10 cellular contexts compared by ENCODE assay signal in genomic region chr5:181167814-181168488, GRCh38. TPM values are rescaled to one million over a fixed set of nuclear protein-coding genes. Genes with fewer than 3 reads are reported as not detected.
DNase-seq lines count a peak whose midpoint lies in the region; ATAC-seq and TF ChIP-seq lines count a peak whose summit lies in the region.
"Had no signal": no experiment of that assay in that cellular context is flagged by ENCODE, and none has a peak within 500 bp of the region (broad histone marks: within the 10 kb centered on the region; RNA-seq: fewer than 3 reads in every experiment).

No MANE protein-coding gene starts in this region.

- no peaks in the 10 kb centered on the region for H3K36me3 ChIP-seq in prostate gland
- no peaks in the 10 kb centered on the region for H3K36me3 ChIP-seq in PC-9 (ENCODE audit: low read depth)

- BruUV-seq in PC-9 (replicated peaks; lab: Mats Ljungman, UMichigan): no TSS peak

- peak overlapping the region; percentile 53 to 56 for H3K4me3 Mint-ChIP-seq in activated T-cell treated with anti-CD3 and anti-CD28 coated beads, Interleukin-2, amount 50 U/mL, for 72 hours
- peak overlapping the region; percentile 66 to 88 (median 77) for H3K4me3 Mint-ChIP-seq in brain
- H3K4me3 Mint-ChIP-seq: T-helper 1 cell treated with Interleukin-12 subunit alpha and Interleukin-12 subunit beta and Interleukin-4 antibody, amounts not matched to agents 30 μg/mL and 1 μg/mL, for 36 hours had no signal

- no peaks in the 10 kb centered on the region for H3K9me3 Mint-ChIP-seq in activated T-cell treated with anti-CD3 and anti-CD28 coated beads, Interleukin-2, amount 50 U/mL, for 72 hours
- H3K9me3 Mint-ChIP-seq in brain: peaks cover 4 to 21% (median 11%) of the 10 kb centered on the region in 5 experiments
- H3K9me3 Mint-ChIP-seq: T-helper 1 cell treated with Interleukin-12 subunit alpha and Interleukin-12 subunit beta and Interleukin-4 antibody, amounts not matched to agents 30 μg/mL and 1 μg/mL, for 36 hours had no signal

- TF ChIP-seq CTCF in brain (conservative IDR thresholded peaks at IDR 0.05): peak; percentile 47 to 72
- TF ChIP-seq CTCF in prostate gland (IDR thresholded peaks at IDR 0.05): peak in 3 of 4 experiments; percentile 9 to 12 (median 10)
- TF ChIP-seq CTCF in PC-9 (conservative IDR thresholded peaks at IDR 0.05): no peak

- H3K9me2 ChIP-seq in PC-9 (ENCODE audit: insufficient read depth): no peaks in the 10 kb centered on the region

- H3F3A ChIP-seq in PC-9 (ENCODE audit: insufficient read depth, low read depth): no peaks in the 10 kb centered on the region

- ATAC-seq in activated T-cell treated with anti-CD3 and anti-CD28 coated beads, Interleukin-2, amount 50 U/mL, for 72 hours (replicated peaks in 1 of 2): peak in 1 of 2 donors; percentile 20

- WGBS in prostate gland: 16% methylated on average over 11 of the region's 11 CpGs

- H3K79me2 ChIP-seq in PC-9 (ENCODE audit: low read depth): no peaks in the 10 kb centered on the region

- H2AFZ ChIP-seq in PC-9: no peak overlapping the region

- H3K4me1 ChIP-seq in prostate gland (replicated peaks) (no peaks in the 10 kb centered on the region), PC-9 (replicated peaks; ENCODE audit: insufficient read depth) (0 out of 2 replicates have a peak, but pooled peaks cover 5% of the 10 kb centered on the region)

- no peaks in the 10 kb centered on the region for H3K9me3 ChIP-seq in prostate gland
- H3K9me3 ChIP-seq in PC-9 (ENCODE audit: insufficient read depth, low read depth): no peaks in the 10 kb centered on the region

- no peak overlapping the region for H3K4me2 ChIP-seq in PC-9

- no peaks in the 10 kb centered on the region for H4K20me1 ChIP-seq in PC-9 (ENCODE audit: insufficient read depth)

- peak overlapping the region; percentile 61 for H3K27ac Mint-ChIP-seq in activated T-cell treated with anti-CD3 and anti-CD28 coated beads, Interleukin-2, amount 50 U/mL, for 72 hours
- H3K27ac Mint-ChIP-seq in brain: no peak overlapping the region

- H3K4me3 ChIP-seq in prostate gland (no peak overlapping the region), PC-9 (no peak overlapping the region)

- TF ChIP-seq POLR2A in prostate gland (IDR thresholded peaks at IDR 0.05): no peak

- peaks cover 28% of the 10 kb centered on the region for H3K27me3 Mint-ChIP-seq in activated T-cell treated with anti-CD3 and anti-CD28 coated beads, Interleukin-2, amount 50 U/mL, for 72 hours (ENCODE audit: low read depth)
- H3K27me3 Mint-ChIP-seq in brain: peaks cover 84% of the 10 kb centered on the region

- intact Hi-C loops in prostate gland (cut with DNase I) (no loop called here), PC-9 (cut with micrococcal nuclease; ENCODE audit: unreplicated experiment) (no loop called here)

- peaks cover 90% of the 10 kb centered on the region for H3K4me1 Mint-ChIP-seq in activated T-cell treated with anti-CD3 and anti-CD28 coated beads, Interleukin-2, amount 50 U/mL, for 72 hours (ENCODE audit: low read depth)
- peaks cover 42% of the 10 kb centered on the region for H3K4me1 Mint-ChIP-seq in brain

- POLR2A ChIA-PET in PC-9 (lab: Charles Lee; ENCODE audit: unreplicated experiment): no interaction called here

- H3K27ac ChIP-seq in prostate gland (no peak overlapping the region), PC-9 (no peak overlapping the region)

- DNase-seq in activated T-cell treated with anti-CD3 and anti-CD28 coated beads, Interleukin-2, amount 50 U/mL, for 72 hours: peak; percentile 63 to 64
- DNase-seq in activated T-cell treated with anti-CD3 and anti-CD28 coated beads for 4 hours (no peak), NCI-H1694 (lab: John Stamatoyannopoulos, UW) (peak; percentile 40), prostate gland (ENCODE audit: low spot score) (no peak), RKO (ENCODE audit: low spot score) (no peak), PC-9 (no peak)
- no peak for DNase-seq in stimulated activated naive CD4-positive, alpha-beta T cell treated with Interleukin-2 at 50 U/mL for 16 hours (lab: John Stamatoyannopoulos, UW)
- DNase-seq: hypothalamus had no signal

- peaks cover 25% of the 10 kb centered on the region for H3K27me3 ChIP-seq in prostate gland (replicated peaks; ENCODE audit: insufficient read depth)
- H3K27me3 ChIP-seq in PC-9 (ENCODE audit: insufficient read depth, low read depth): no peaks in the 10 kb centered on the region

- CTCF ChIA-PET in PC-9 (lab: Charles Lee): no interaction called here

- peaks cover 2% of the 10 kb centered on the region in 2 donors for H3K36me3 Mint-ChIP-seq in activated T-cell treated with anti-CD3 and anti-CD28 coated beads, Interleukin-2, amount 50 U/mL, for 72 hours (ENCODE audit: insufficient read depth in 2 of 2)
- H3K36me3 Mint-ChIP-seq in brain: no peaks in the 10 kb centered on the region

RNA-seq across cellular contexts. Expression of gene OR2V2, which starts 20.6 kb away (rescaled TPM):
- not detected for total RNA-seq in activated T-cell treated with anti-CD3 and anti-CD28 coated beads, Interleukin-2, amount 50 U/mL, for 72 hours
- not detected for polyA plus RNA-seq in brain (ENCODE audit: insufficient read depth, low read depth, low replicate concordance)
- total RNA-seq in prostate gland: not detected
- total RNA-seq in PC-9 (2021): not detected in 2 replicates

RNA-seq across cellular contexts. Expression of gene OR2V1, which starts 37.0 kb away (rescaled TPM):
- total RNA-seq in activated T-cell treated with anti-CD3 and anti-CD28 coated beads, Interleukin-2, amount 50 U/mL, for 72 hours: not detected
- not detected for polyA plus RNA-seq in brain (ENCODE audit: insufficient read depth, low read depth, low replicate concordance)
- not detected for total RNA-seq in prostate gland
- not detected in 2 replicates for total RNA-seq in PC-9 (2021)

RNA-seq across cellular contexts. Expression of gene TRIM7, which starts 37.0 kb away (rescaled TPM):
- total RNA-seq in activated T-cell treated with anti-CD3 and anti-CD28 coated beads, Interleukin-2, amount 50 U/mL, for 72 hours: 1 to 10 TPM; 2.4 to 2.9 TPM
- 0.22 TPM for polyA plus RNA-seq in brain (ENCODE audit: insufficient read depth, low read depth, low replicate concordance)
- total RNA-seq in prostate gland (1 to 10 TPM; 4.5 to 6.4 TPM), PC-9 (2021) (9.2 and 10.4 TPM in 2 replicates)

RNA-seq across cellular contexts. Expression of gene TRIM41, which starts 55.1 kb away (rescaled TPM):
- total RNA-seq in activated T-cell treated with anti-CD3 and anti-CD28 coated beads, Interleukin-2, amount 50 U/mL, for 72 hours: 10 to 100 TPM; 42.1 to 52.1 TPM
- polyA plus RNA-seq in brain (ENCODE audit: insufficient read depth, low read depth, low replicate concordance): 33.0 TPM
- total RNA-seq in prostate gland (10 to 100 TPM; 16.9 to 28.3 TPM), PC-9 (2021) (57.6 and 66.0 TPM in 2 replicates)

Comparison
In these comparisons a context has a peak if more than half of its experiments do, and no peak if none do; other contexts are left out.
1. DNase-seq: peak in activated T-cell treated with anti-CD3 and anti-CD28 coated beads, Interleukin-2, amount 50 U/mL, for 72 hours (2 of 2) and NCI-H1694 (single experiment); none in activated T-cell treated with anti-CD3 and anti-CD28 coated beads for 4 hours (single experiment), prostate gland (single experiment), stimulated activated naive CD4-positive, alpha-beta T cell treated with Interleukin-2 at 50 U/mL for 16 hours (single experiment), RKO (single experiment) and PC-9 (0 of 2).